In genomic region chr6:34697904-34698557, GRCh38 we compare ENCODE assay signal across 12 cellular contexts. TPM values are rescaled to one million over a fixed set of nuclear protein-coding genes. Genes with fewer than 3 reads are reported as not detected.
DNase-seq lines count a peak whose midpoint lies in the region; ATAC-seq and TF ChIP-seq lines count a peak whose summit lies in the region.
"Had no signal": no experiment of that assay in that cellular context is flagged by ENCODE, and none has a peak within 500 bp of the region (broad histone marks: within the 10 kb centered on the region; RNA-seq: fewer than 3 reads in every experiment).

No MANE protein-coding gene starts in this region.

- H3K4me1 Mint-ChIP-seq in CD4-positive, alpha-beta T cell (ENCODE audit: low read depth): peaks cover 43% of the 10 kb centered on the region
- peaks cover 35% of the 10 kb centered on the region for H3K4me1 Mint-ChIP-seq in T-helper 1 cell treated with Interleukin-12 subunit alpha and Interleukin-12 subunit beta and Interleukin-4 antibody, amounts not matched to agents 30 μg/mL and 1 μg/mL, for 36 hours (ENCODE audit: low read depth)
- peaks cover 33% of the 10 kb centered on the region for H3K4me1 Mint-ChIP-seq in mesothelial cell of epicardium

- CTCF ChIA-PET in CD4-positive, alpha-beta T cell (lab: Charles Lee): interaction anchor here (1.0 kb wide), 1 partner anchor 89 kb away, joined by 4 read pairs; no protein-coding TSS in a partner anchor

- no peaks in the 10 kb centered on the region for H3K9me2 ChIP-seq in GM23248 (ENCODE audit: insufficient read depth)

- H3K27ac ChIP-seq in CD4-positive, alpha-beta T cell (ENCODE audit: low read depth, low read length): no peak overlapping the region
- no peak overlapping the region for H3K27ac ChIP-seq in GM23248

- intact Hi-C loops in CD4-positive, alpha-beta T cell (cut with DNase I, micrococcal nuclease): loop anchor here (1.0 to 10.0 kb wide), 7 partner anchors 25 to 451 kb away; partner anchors contain the start of genes ANKS1A (in 1 of the 2), NUDT3 (in 1 of the 2), SMIM29 (in 1 of the 2) and SNRPC (in 1 of the 2)

- H3K27me3 Mint-ChIP-seq in CD4-positive, alpha-beta T cell: no peaks in the 10 kb centered on the region
- H3K27me3 Mint-ChIP-seq in T-helper 1 cell treated with Interleukin-12 subunit alpha and Interleukin-12 subunit beta and Interleukin-4 antibody, amounts not matched to agents 30 μg/mL and 1 μg/mL, for 36 hours (ENCODE audit: low read depth): no peaks in the 10 kb centered on the region
- no peaks in the 10 kb centered on the region for H3K27me3 Mint-ChIP-seq in mesothelial cell of epicardium (ENCODE audit: low read depth)

- peak overlapping the region; percentile 98 for H3K27ac Mint-ChIP-seq in CD4-positive, alpha-beta T cell
- H3K27ac Mint-ChIP-seq in T-helper 1 cell treated with Interleukin-12 subunit alpha and Interleukin-12 subunit beta and Interleukin-4 antibody, amounts not matched to agents 30 μg/mL and 1 μg/mL, for 36 hours: peak overlapping the region; percentile 97
- H3K27ac Mint-ChIP-seq in mesothelial cell of epicardium: no peak overlapping the region

- H3K4me1 ChIP-seq in GM23248 (ENCODE audit: insufficient read depth): peaks cover 17% of the 10 kb centered on the region

- ATAC-seq in CD4-positive, alpha-beta T cell (ENCODE audit: poor library complexity): no peak
- ATAC-seq in esophagus mucosa (no peak), HG03108 (IDR thresholded peaks at IDR 0.05; ENCODE audit: unreplicated experiment) (no peak)

- H3F3A ChIP-seq in GM23248 (ENCODE audit: insufficient read depth): no peaks in the 10 kb centered on the region

- H3K36me3 ChIP-seq in GM23248 (ENCODE audit: low read depth): no peaks in the 10 kb centered on the region
- H3K36me3 ChIP-seq: sigmoid colon had no signal

- H3K27me3 ChIP-seq in CD4-positive, alpha-beta T cell (ENCODE audit: control insufficient read depth, insufficient read depth, low read length): no peaks in the 10 kb centered on the region
- no peaks in the 10 kb centered on the region for H3K27me3 ChIP-seq in GM23248 (replicated peaks; ENCODE audit: insufficient read depth)
- H3K27me3 ChIP-seq: sigmoid colon had no signal

- TF ChIP-seq CTCF in CD4-positive, alpha-beta T cell (IDR thresholded peaks at IDR 0.05): no peak
- no peak for TF ChIP-seq CTCF in mesothelial cell of epicardium (IDR thresholded peaks at IDR 0.05; ENCODE audit: unreplicated experiment)

- H3K4me3 Mint-ChIP-seq in CD4-positive, alpha-beta T cell: peak overlapping the region; percentile 98
- no peak overlapping the region for H3K4me3 Mint-ChIP-seq in T-helper 1 cell treated with Interleukin-12 subunit alpha and Interleukin-12 subunit beta and Interleukin-4 antibody, amounts not matched to agents 30 μg/mL and 1 μg/mL, for 36 hours
- peak overlapping the region; percentile 95 for H3K4me3 Mint-ChIP-seq in mesothelial cell of epicardium

- H3K36me3 Mint-ChIP-seq in CD4-positive, alpha-beta T cell (ENCODE audit: low read depth): peaks cover 29% of the 10 kb centered on the region
- peaks cover 7% of the 10 kb centered on the region for H3K36me3 Mint-ChIP-seq in T-helper 1 cell treated with Interleukin-12 subunit alpha and Interleukin-12 subunit beta and Interleukin-4 antibody, amounts not matched to agents 30 μg/mL and 1 μg/mL, for 36 hours (ENCODE audit: low read depth)
- no peaks in the 10 kb centered on the region for H3K36me3 Mint-ChIP-seq in mesothelial cell of epicardium

- peak overlapping the region; percentile 97; the same call in 1 of the 2 replicates for H2AFZ ChIP-seq in GM23248

- H3K9ac ChIP-seq in GM23248: no peak overlapping the region

- no peaks in the 10 kb centered on the region for H4K20me1 ChIP-seq in GM23248 (ENCODE audit: insufficient read depth)

- no peaks in the 10 kb centered on the region for H3K9me3 Mint-ChIP-seq in CD4-positive, alpha-beta T cell
- no peaks in the 10 kb centered on the region for H3K9me3 Mint-ChIP-seq in T-helper 1 cell treated with Interleukin-12 subunit alpha and Interleukin-12 subunit beta and Interleukin-4 antibody, amounts not matched to agents 30 μg/mL and 1 μg/mL, for 36 hours
- H3K9me3 Mint-ChIP-seq in mesothelial cell of epicardium: no peaks in the 10 kb centered on the region

- no peaks in the 10 kb centered on the region for H3K9me3 ChIP-seq in CD4-positive, alpha-beta T cell (ENCODE audit: control insufficient read depth, low read length)
- H3K9me3 ChIP-seq in GM23248 (ENCODE audit: low read depth): no peaks in the 10 kb centered on the region
- H3K9me3 ChIP-seq: sigmoid colon had no signal

- no peak for DNase-seq in CD4-positive, alpha-beta T cell
- no peak for DNase-seq in GM23248
- no peak for DNase-seq in mesothelial cell of epicardium (ENCODE audit: low spot score in 2 of 2, unreplicated experiment in 2 of 2)
- DNase-seq in NCI-H1694 (lab: John Stamatoyannopoulos, UW): no peak
- DNase-seq in NCI-H2029 (lab: John Stamatoyannopoulos, UW): no peak
- DNase-seq: activated CD4-positive, alpha-beta T cell treated with anti-CD3 and anti-CD28 coated beads for 4 hours; NCI-H1436; sigmoid colon; substantia nigra had no signal

- peaks cover 35% of the 10 kb centered on the region for H3K79me2 ChIP-seq in GM23248 (ENCODE audit: insufficient read depth)

- in situ Hi-C loops in GM23248 (cut with MboI): no loop called here

- no peak overlapping the region for H3K4me2 ChIP-seq in GM23248 (ENCODE audit: unreplicated experiment)

- H3K4me3 ChIP-seq in GM23248: no peak overlapping the region

- 75 to 79% methylated on average over 5 of the region's 5 CpGs for WGBS in GM23248 (ENCODE audit: low coverage in 1 of 2, low lambda C conversion rate in 2 of 2, missing lambda C conversion rate in 2 of 2), 2 experiments

- POLR2A ChIA-PET in CD4-positive, alpha-beta T cell (lab: Charles Lee): interaction anchor here (2.9 kb wide), 1 partner anchor 24 kb away, joined by 39 read pairs; no protein-coding TSS in a partner anchor

RNA-seq across cellular contexts. Expression of gene ILRUN, which starts 1.5 kb away (rescaled TPM):
- total RNA-seq in CD4-positive, alpha-beta T cell: 10 to 100 TPM; 44.9 to 49.4 TPM
- total RNA-seq in GM23248 (2014; rRNA removed; shearing (Covaris generic)): 32.6 and 41.4 TPM in 2 replicates
- 8.4 and 8.5 TPM in 2 replicates for polyA plus RNA-seq in GM23248 (2016; fragmentation: Nextera tagmentation; extraction: Ambion mirVana)
- 55.6 to 61.0 TPM (median 59.4 TPM) in 3 replicates for total RNA-seq in mesothelial cell of epicardium
- 49.0 TPM for total RNA-seq in esophagus mucosa

RNA-seq across cellular contexts. Expression of gene SNRPC, which starts 59.3 kb away (rescaled TPM):
- total RNA-seq in CD4-positive, alpha-beta T cell: 10 to 100 TPM; 54.0 to 65.5 TPM
- 61.4 and 98.9 TPM in 2 replicates for total RNA-seq in GM23248 (2014; rRNA removed; shearing (Covaris generic))
- polyA plus RNA-seq in GM23248 (2016; fragmentation: Nextera tagmentation; extraction: Ambion mirVana): 204 and 207 TPM in 2 replicates
- total RNA-seq in mesothelial cell of epicardium: 112 to 113 TPM (median 113 TPM) in 3 replicates
- 63.4 TPM for total RNA-seq in esophagus mucosa
